9 cellular contexts compared by ENCODE assay signal in genomic region chr9:15349892-15350761, GRCh38. TPM values are rescaled to one million over a fixed set of nuclear protein-coding genes. Genes with fewer than 3 reads are reported as not detected.
DNase-seq lines count a peak whose midpoint lies in the region; ATAC-seq, FAIRE-seq and TF ChIP-seq lines count a peak whose summit lies in the region.
"Had no signal": no experiment of that assay in that cellular context is flagged by ENCODE, and none has a peak within 500 bp of the region (broad histone marks: within the 10 kb centered on the region; RNA-seq: fewer than 3 reads in every experiment).

No MANE protein-coding gene starts in this region.

- no peak for TF ChIP-seq EP300 in K562 (IDR thresholded peaks at IDR 0.05; ENCODE audit: low read length)

- no peaks in the 10 kb centered on the region for H3K9me1 ChIP-seq in K562 (ENCODE audit: control insufficient read depth, insufficient read depth, low read length)

- TF ChIP-seq POLR2A in K562 (conservative IDR thresholded peaks at IDR 0.05) (no peak), esophagus squamous epithelium (IDR thresholded peaks at IDR 0.05) (no peak)

- no peak overlapping the region for H3K4me2 ChIP-seq in K562 (ENCODE audit: insufficient read depth, low read length)

- CTCF ChIA-PET in K562 (lab: Yijun Ruan, JAX; ENCODE audit: low intra/inter-chr PET ratio) = no interaction called here

- TF ChIP-seq CTCF in K562 (IDR thresholded peaks at IDR 0.05 in 2 of 3, conservative IDR thresholded peaks at IDR 0.05 in 1 of 3; ENCODE audit: insufficient read depth in 2 of 3, low read depth in 1 of 3, low read length in 3 of 3) (no peak), esophagus squamous epithelium (IDR thresholded peaks at IDR 0.05) (no peak)

- WGBS in K562 (ENCODE audit: insufficient coverage, low coverage, missing lambda C conversion rate) = 0% methylated on average over 6 of the region's 7 CpGs
- 55 to 65% methylated on average over 7 of the region's 7 CpGs for whole genome bisulfite sequencing in esophagus squamous epithelium, 2 donors

- no peaks in the 10 kb centered on the region for H3K9me3 ChIP-seq in K562 (replicated peaks; ENCODE audit: control insufficient read depth, insufficient read depth, low read depth, low read length)
- H3K9me3 ChIP-seq in esophagus squamous epithelium = no peaks in the 10 kb centered on the region

- BruUV-seq in K562 (replicated peaks; lab: Mats Ljungman, UMichigan) = no TSS peak

- H3K4me1 ChIP-seq in K562 (replicated peaks in 1 of 2; ENCODE audit: control insufficient read depth in 2 of 2, insufficient read depth in 2 of 2, low read length in 2 of 2) = no peaks in the 10 kb centered on the region
- no peaks in the 10 kb centered on the region for H3K4me1 ChIP-seq in esophagus squamous epithelium

- H3K4me3 ChIP-seq in K562 (no peak overlapping the region), esophagus squamous epithelium (no peak overlapping the region)

- H4K20me1 ChIP-seq in K562 (replicated peaks; ENCODE audit: control insufficient read depth, insufficient read depth, low read length) = no peaks in the 10 kb centered on the region

- ATAC-seq in K562 = no peak

- H3K27me3 ChIP-seq in K562 (ENCODE audit: control insufficient read depth in 2 of 2, insufficient read depth in 2 of 2, low read length in 2 of 2) = no peaks in the 10 kb centered on the region
- H3K27me3 ChIP-seq in esophagus squamous epithelium = no peaks in the 10 kb centered on the region

- POLR2A ChIA-PET in K562 (lab: Yijun Ruan, JAX) = interaction anchor here (0.8 to 1.2 kb wide), 3 partner anchors 11 to 17 kb away, joined by 3 to 8 read pairs (median 3); no protein-coding TSS in a partner anchor

- FAIRE-seq in K562 (lab: Jason Lieb, UNC) = no peak

- DNase-seq in activated CD4-positive, alpha-beta T cell treated with anti-CD3 and anti-CD28 coated beads for 48 hours = peak; percentile 51
- no peak for DNase-seq in activated CD4-positive, alpha-beta T cell treated with anti-CD3 and anti-CD28 coated beads, Interleukin-2, amount 50 U/mL, for 1 hour
- DNase-seq in NCI-H1436 treated with DMSO at 0.1 percent for 48 hours (lab: John Stamatoyannopoulos, UW) = peak; percentile 15
- no peak for DNase-seq in K562 (ENCODE audit: extremely low read depth in 1 of 4, low spot score in 3 of 4)
- DNase-seq in stimulated activated CD4-positive, alpha-beta T cell treated with anti-CD3 and anti-CD28 coated beads, Interleukin-4, amount 100 ng/mL, for 24 hours = peak; percentile 15
- DNase-seq in esophagus squamous epithelium (lab: John Stamatoyannopoulos, UW) = no peak
- DNase-seq in amniotic stem cell (lab: John Stamatoyannopoulos, UW) = no peak
- no peak for DNase-seq in pons (ENCODE audit: low spot score)

- H3K9ac ChIP-seq in K562 (ENCODE audit: insufficient read depth in 1 of 2, low read depth in 2 of 2, low read length in 2 of 2) = no peak overlapping the region

- no peak overlapping the region for H2AFZ ChIP-seq in K562 (ENCODE audit: low read depth, low read length)

- in situ Hi-C loops in K562 (cut with MboI) = no loop called here

- H3K79me2 ChIP-seq in K562 (ENCODE audit: control insufficient read depth, insufficient read depth, low read length) = no peaks in the 10 kb centered on the region

- H3K27ac ChIP-seq in K562 (ENCODE audit: extremely low read depth, low read depth, low read length) = no peak overlapping the region
- no peak overlapping the region for H3K27ac ChIP-seq in esophagus squamous epithelium
- H3K27ac ChIP-seq: HL-60 had no signal

- intact Hi-C loops in K562 (cut with micrococcal nuclease) = no loop called here
- intact Hi-C loops in esophagus squamous epithelium (cut with DNase I) = no loop called here

- H3K36me3 ChIP-seq in K562 (ENCODE audit: control insufficient read depth, insufficient read depth, low read length) = no peaks in the 10 kb centered on the region
- H3K36me3 ChIP-seq in esophagus squamous epithelium = no peaks in the 10 kb centered on the region

- no peak for TF ChIP-seq RAD21 in K562 (CRISPR knock-in tag; conservative IDR thresholded peaks at IDR 0.05 in 1 of 2, IDR thresholded peaks at IDR 0.05 in 1 of 2)

TF ChIP-seq in K562, 482 proteins besides CTCF, POLR2A, EP300 and RAD21:
- TF ChIP-seq NFIC (IDR thresholded peaks at IDR 0.05) (peak; percentile 73), HDGF (IDR thresholded peaks at IDR 0.05) (no peak), ZNF318 (IDR thresholded peaks at IDR 0.05; ENCODE audit: borderline replicate concordance in 1 of 2, low read depth in 1 of 2) (no peak), ZNF224 (CRISPR knock-in tag; IDR thresholded peaks at IDR 0.05) (no peak)

RNA-seq across cellular contexts. Expression of gene TTC39B, which starts 43.1 kb away (rescaled TPM):
- total RNA-seq in K562 (2011; cell fraction: chromatin; rRNA removed; ENCODE audit: low replicate concordance) = 0.60 and 1.8 TPM in 2 replicates
- 0.33 and 0.39 TPM in 2 replicates for total RNA-seq in K562 (2011; cell fraction: nucleolus; rRNA removed)
- total RNA-seq in K562 (2011; cell fraction: nucleoplasm; rRNA removed) = 0.61 and 0.95 TPM in 2 replicates
- total RNA-seq in K562 (2014; rRNA removed) (0.82 and 0.91 TPM in 2 replicates), K562 (2014; rRNA removed; fragmentation: Illumina TruSeq; extraction: Trizol) (1.1 and 1.3 TPM in 2 replicates), K562 (2015; rRNA removed; fragmentation: Illumina TruSeq; extraction: Trizol) (0.53 and 0.98 TPM in 2 replicates), K562 (2021) (1.2 and 1.5 TPM in 2 replicates), esophagus squamous epithelium (10 to 100 TPM; 15.8 to 24.3 (median 17.5) TPM)
- polyA plus RNA-seq in K562 (2011; rRNA removed) (0.32 and 0.85 TPM in 2 replicates), K562 (2014; fragmentation: Illumina TruSeq; extraction: Trizol) (0.66 and 0.76 TPM in 2 replicates), K562 (2014; fragmentation: Nextera tagmentation; extraction: Ambion mirVana) (1 to 10 TPM in 1 of 2 experiments, under 1 TPM in 1; 0.95 to 1.2 TPM), K562 (2014; rRNA removed) (0.62 and 1.7 TPM in 2 replicates)
- polyA plus RNA-seq in K562 (2011; cell fraction: cytosol; rRNA removed) = 0.07 and 0.27 TPM in 2 replicates
- 0.11 and 0.66 TPM in 2 replicates for polyA plus RNA-seq in K562 (2011; cell fraction: nucleus; rRNA removed)
- 0.57 and 3.4 TPM in 2 replicates for polyA plus RNA-seq in K562 (2012)
- polyA minus RNA-seq in K562 (2011; rRNA and poly(A)+ RNA removed) = 1.3 and 1.5 TPM in 2 replicates
- polyA minus RNA-seq in K562 (2011; cell fraction: cytosol; rRNA and poly(A)+ RNA removed) = 0.19 and 0.55 TPM in 2 replicates
- polyA minus RNA-seq in K562 (2011; cell fraction: nucleus; rRNA and poly(A)+ RNA removed) = 0.40 and 1.00 TPM in 2 replicates

Comparison
In these comparisons a context has a peak if more than half of its experiments do, and no peak if none do; other contexts are left out.
1. DNase-seq: peak in activated CD4-positive, alpha-beta T cell treated with anti-CD3 and anti-CD28 coated beads for 48 hours (single experiment), NCI-H1436 treated with DMSO at 0.1 percent for 48 hours (single experiment) and stimulated activated CD4-positive, alpha-beta T cell treated with anti-CD3 and anti-CD28 coated beads, Interleukin-4, amount 100 ng/mL, for 24 hours (single experiment); none in activated CD4-positive, alpha-beta T cell treated with anti-CD3 and anti-CD28 coated beads, Interleukin-2, amount 50 U/mL, for 1 hour (single experiment), K562 (0 of 4), esophagus squamous epithelium (single experiment), amniotic stem cell (single experiment) and pons (single experiment).
2. RNA of gene TTC39B, which starts 43.1 kb away (total RNA-seq): 15.8 to 24.3 TPM in esophagus squamous epithelium; 0.33 to 1.8 TPM in K562; every median in the first group is over 4 times any median in the second.